Comparison of ENCODE assay signal across 31 cellular contexts in the genomic region with DNA sequence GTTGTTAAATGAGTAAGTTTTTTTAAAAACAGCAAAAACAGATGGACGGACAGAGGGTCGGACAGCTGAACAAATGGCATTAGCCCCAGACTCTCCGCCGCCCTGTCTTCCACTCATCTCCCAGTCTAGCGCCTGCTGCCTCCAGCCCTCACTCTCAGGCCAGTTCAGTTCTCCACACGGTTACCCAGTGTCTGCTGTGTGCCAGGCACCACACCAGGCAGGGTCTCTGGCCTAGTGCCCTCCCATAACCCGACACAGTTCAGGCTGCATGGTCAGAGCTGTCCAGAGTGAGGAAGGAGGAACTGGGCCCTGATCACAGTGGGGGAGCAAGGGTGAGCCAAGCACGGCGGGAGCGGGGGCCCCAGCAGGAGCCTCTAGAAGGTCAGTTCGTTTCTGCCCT. TPM values are rescaled to one million over a fixed set of nuclear protein-coding genes. Genes with fewer than 3 reads are reported as not detected.
DNase-seq lines count a peak whose midpoint lies in the region; ATAC-seq, FAIRE-seq and TF ChIP-seq lines count a peak whose summit lies in the region.
"Had no signal": no experiment of that assay in that cellular context is flagged by ENCODE, and none has a peak within 500 bp of the region (broad histone marks: within the 10 kb centered on the region; RNA-seq: fewer than 3 reads in every experiment).

No MANE protein-coding gene starts in this region.

- H3K9ac ChIP-seq in mesendoderm (ENCODE audit: low read length) (no peak overlapping the region), smooth muscle cell (ENCODE audit: low read depth) (no peak overlapping the region)

- H3F3A ChIP-seq in smooth muscle cell (ENCODE audit: low read depth), result no peaks in the 10 kb centered on the region

- H3K23ac ChIP-seq in mesendoderm (ENCODE audit: low read length), result no peak overlapping the region

- H3K4me3 ChIP-seq in mesendoderm (ENCODE audit: low read length) (no peak overlapping the region), smooth muscle cell (no peak overlapping the region)
- H3K4me3 ChIP-seq: body of pancreas, SJSA1, skin epidermis, tibial artery had no signal

- H3K18ac ChIP-seq in mesendoderm (ENCODE audit: low read length), result no peak overlapping the region

- H2BK15ac ChIP-seq in mesendoderm (replicated peaks; ENCODE audit: low read depth), result no peak overlapping the region

- DNase-seq in left cardiac atrium (peak; percentile 18), left ventricle myocardium superior (no peak), brain pericyte (ENCODE audit: low read depth, low spot score) (peak; percentile 16), mesendoderm (no peak), urothelium cell line (ENCODE audit: low spot score) (no peak), smooth muscle cell (lab: John Stamatoyannopoulos, UW; ENCODE audit: unreplicated experiment) (no peak), GM19238 (ENCODE audit: insufficient read length, low spot score) (no peak), left colon (no peak)
- DNase-seq: activated CD4-positive, alpha-beta T cell treated with anti-CD3 and anti-CD28 coated beads for 36 hours; body of pancreas; DMS153; effector CD4-positive, alpha-beta T cell; mammary epithelial cell; NCI-H1417; NCI-H2029 treated with DMSO at 0.1 percent for 48 hours; NCI-H2227 treated with DMSO at 0.1 percent for 48 hours; NCI-H748 treated with DMSO at 0.1 percent for 48 hours; stimulated activated CD4-positive, alpha-beta T cell treated with anti-CD3 and anti-CD28 coated beads, Interleukin-1b, Interleukin-23, amount 100 ng/mL, for 48 hours had no signal

- H3K79me1 ChIP-seq in mesendoderm (ENCODE audit: low read length), result no peaks in the 10 kb centered on the region

- H4K20me1 ChIP-seq in smooth muscle cell (ENCODE audit: low read depth), result no peaks in the 10 kb centered on the region

- no peaks in the 10 kb centered on the region for H3K4me1 ChIP-seq in mesendoderm (ENCODE audit: control insufficient read depth, low read depth, low read length)
- H3K4me1 ChIP-seq in smooth muscle cell (ENCODE audit: low read depth), result peaks cover 4% of the 10 kb centered on the region
- H3K4me1 ChIP-seq: body of pancreas, tibial artery had no signal

- intact Hi-C loops in left cardiac atrium (cut with DNase I) (loop anchor here in 1 of 2 donors (5.0 kb wide), 1 partner anchor 110 kb away; the partner anchor contains the start of gene CACNA2D4), left ventricle myocardium superior (cut with micrococcal nuclease) (loop anchor here (10.0 kb wide), 1 partner anchor 227 kb away; no protein-coding TSS in a partner anchor), left colon (cut with DNase I, micrococcal nuclease) (no loop called here)

- H3K9me3 ChIP-seq in smooth muscle cell (replicated peaks; ENCODE audit: low read depth), result no peaks in the 10 kb centered on the region
- H3K9me3 ChIP-seq: body of pancreas, SJSA1, tibial artery had no signal

- H3K27me3 ChIP-seq in mesendoderm (ENCODE audit: insufficient read depth, low read length, poor library complexity) (no peaks in the 10 kb centered on the region), smooth muscle cell (ENCODE audit: low read depth) (no peaks in the 10 kb centered on the region)
- H3K27me3 ChIP-seq: body of pancreas, tibial artery had no signal

- no peak overlapping the region for H2AK5ac ChIP-seq in mesendoderm (ENCODE audit: low read length)

- H2BK120ac ChIP-seq in mesendoderm (ENCODE audit: low read depth, low read length), result no peak overlapping the region

- peak; percentile 93 for FAIRE-seq in urothelium cell line (lab: Jason Lieb, UNC)
- FAIRE-seq: G401.6, GM19239, H54, keratinocyte, RCC 7860 had no signal

- no peaks in the 10 kb centered on the region for H3K79me2 ChIP-seq in mesendoderm (ENCODE audit: control insufficient read depth, insufficient read depth, low read length)
- H3K79me2 ChIP-seq in smooth muscle cell (ENCODE audit: low read depth), result no peaks in the 10 kb centered on the region

- no peak overlapping the region for H4K8ac ChIP-seq in mesendoderm (ENCODE audit: low read depth, low read length)

- WGBS in mesendoderm (ENCODE audit: extremely low coverage, insufficient coverage, low lambda C conversion rate), result no CpG with 5 or more reads among the region's 11 CpGs
- WGBS in smooth muscle cell (ENCODE audit: low lambda C conversion rate), result 94% methylated on average over 11 of the region's 11 CpGs

- ATAC-seq in left cardiac atrium (no peak), left ventricle myocardium superior (no peak), left colon (no peak)
- ATAC-seq: activated CD4-positive, alpha-beta T cell treated with anti-CD3 and anti-CD28 coated beads for 36 hours; body of pancreas had no signal

- H3K27ac ChIP-seq in mesendoderm (ENCODE audit: low read depth, low read length), result no peak overlapping the region
- no peak overlapping the region for H3K27ac ChIP-seq in smooth muscle cell (ENCODE audit: low read depth)
- H3K27ac ChIP-seq: body of pancreas, epithelial cell of prostate, SJSA1, skin epidermis, tibial artery had no signal

- H2AFZ ChIP-seq in smooth muscle cell (ENCODE audit: low read depth), result no peak overlapping the region

- H3K4ac ChIP-seq in mesendoderm (ENCODE audit: low read depth, low read length), result no peak overlapping the region

- no peak for TF ChIP-seq CTCF in smooth muscle cell (IDR thresholded peaks at IDR 0.05; ENCODE audit: borderline replicate concordance, insufficient read depth, poor library complexity, severe bottlenecking)

- H2BK5ac ChIP-seq in mesendoderm (ENCODE audit: low read length), result no peak overlapping the region

- H3K36me3 ChIP-seq in mesendoderm (ENCODE audit: control insufficient read depth, insufficient read depth, low read length) (no peaks in the 10 kb centered on the region), smooth muscle cell (ENCODE audit: low read depth) (no peaks in the 10 kb centered on the region)
- H3K36me3 ChIP-seq: SJSA1, tibial artery had no signal

- H3K56ac ChIP-seq in mesendoderm (ENCODE audit: low read length), result peak overlapping the region; percentile 5

- H3K4me2 ChIP-seq in mesendoderm (ENCODE audit: low read length), result no peak overlapping the region
- H3K4me2 ChIP-seq in smooth muscle cell, result no peak overlapping the region

- no peak overlapping the region for H4K5ac ChIP-seq in mesendoderm (ENCODE audit: low read length)

RNA-seq across cellular contexts. Expression of gene LRTM2, which starts 12.9 kb away (rescaled TPM):
- not detected for total RNA-seq in left cardiac atrium
- total RNA-seq in left ventricle myocardium superior, result not detected
- not detected for polyA plus RNA-seq in mesendoderm (2013, experiment 1 of 2)
- polyA plus RNA-seq in mesendoderm (2013, experiment 2 of 2), result 0.04 TPM
- total RNA-seq in smooth muscle cell, result not detected in 2 replicates
- not detected in 2 replicates for polyA plus RNA-seq in smooth muscle cell
- not detected for total RNA-seq in left colon
- total RNA-seq: A673; activated CD4-positive, alpha-beta T cell treated with anti-CD3 and anti-CD28 coated beads for 36 hours; body of pancreas; mammary epithelial cell; pulmonary artery endothelial cell; SJSA1; T-helper 1 cell treated with Interleukin-12 subunit alpha and Interleukin-12 subunit beta and Interleukin-4 antibody, amounts not matched to agents 30 ng/mL and 1 ng/mL, for 36 hours had no signal
- polyA plus RNA-seq: adipose tissue, keratinocyte, mammary epithelial cell had no signal

Comparison
In these comparisons a context has a peak if more than half of its experiments do, and no peak if none do; other contexts are left out.
1. DNase-seq: peak in left cardiac atrium (single experiment) and brain pericyte (single experiment); none in left ventricle myocardium superior (single experiment), mesendoderm (single experiment), urothelium cell line (single experiment), smooth muscle cell (single experiment), GM19238 (single experiment) and left colon (0 of 2).